23 cellular contexts compared by ENCODE assay signal in the genomic region with DNA sequence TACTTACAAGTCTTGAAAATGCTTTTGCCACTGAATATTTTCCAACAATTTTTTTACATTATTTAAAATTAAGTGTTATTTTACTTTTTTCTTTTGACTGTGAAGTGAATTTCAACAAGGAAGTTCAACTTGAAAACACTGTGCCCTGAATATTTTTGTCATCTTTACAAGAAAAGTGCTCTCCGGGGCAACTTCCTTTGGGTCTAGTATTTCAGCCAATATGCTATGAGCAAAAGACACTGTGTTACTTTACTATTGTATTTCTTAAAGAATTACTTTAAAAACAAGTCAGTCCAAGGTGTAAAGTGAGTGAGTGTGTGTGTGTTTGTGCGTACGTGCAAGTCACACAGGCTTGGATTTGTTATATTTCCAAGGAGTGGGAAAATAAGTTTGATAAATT. TPM values are rescaled to one million over a fixed set of nuclear protein-coding genes. Genes with fewer than 3 reads are reported as not detected.
A peak's percentile ranks its signal among the peaks of the same experiment; 100 is the strongest.
DNase-seq lines count a peak whose midpoint lies in the region; ATAC-seq, FAIRE-seq and TF ChIP-seq lines count a peak whose summit lies in the region.
"Had no signal": no experiment of that assay in that cellular context is flagged by ENCODE, and none has a peak within 500 bp of the region (broad histone marks: within the 10 kb centered on the region; RNA-seq: fewer than 3 reads in every experiment).

No MANE protein-coding gene starts in this region.

- H3K27me3 Mint-ChIP-seq in CD8-positive, alpha-beta T cell (ENCODE audit: low read depth): no peaks in the 10 kb centered on the region
- H3K27me3 Mint-ChIP-seq in activated CD8-positive, alpha-beta T cell treated with anti-CD3 and anti-CD28 coated beads for 36 hours: no peaks in the 10 kb centered on the region
- H3K27me3 Mint-ChIP-seq: activated CD4-positive, alpha-beta memory T cell treated with anti-CD3 and anti-CD28 coated beads for 36 hours; activated naive CD8-positive, alpha-beta T cell treated with anti-CD3 and anti-CD28 coated beads for 36 hours had no signal

- no peaks in the 10 kb centered on the region for H3K27me3 ChIP-seq in CD8-positive, alpha-beta T cell (ENCODE audit: insufficient read depth, low read length)
- no peaks in the 10 kb centered on the region for H3K27me3 ChIP-seq in right cardiac atrium (ENCODE audit: control insufficient read depth, insufficient read depth)
- no peaks in the 10 kb centered on the region for H3K27me3 ChIP-seq in psoas muscle (ENCODE audit: insufficient read depth in 3 of 3, low read length in 2 of 3)

- H3K27ac ChIP-seq in CD8-positive, alpha-beta T cell (ENCODE audit: low read depth, low read length): no peak overlapping the region
- peak overlapping the region; percentile 30 for H3K27ac ChIP-seq in right cardiac atrium (ENCODE audit: low read length)
- H3K27ac ChIP-seq in psoas muscle: peak overlapping the region; percentile 39
- H3K27ac ChIP-seq: RWPE1 had no signal

- peak overlapping the region; percentile 64 for H3K27ac Mint-ChIP-seq in CD8-positive, alpha-beta T cell
- peak overlapping the region; percentile 81 for H3K27ac Mint-ChIP-seq in activated CD8-positive, alpha-beta T cell treated with anti-CD3 and anti-CD28 coated beads for 36 hours
- H3K27ac Mint-ChIP-seq: activated CD4-positive, alpha-beta memory T cell treated with anti-CD3 and anti-CD28 coated beads for 36 hours; activated naive CD8-positive, alpha-beta T cell treated with anti-CD3 and anti-CD28 coated beads for 36 hours; activated T-cell treated with anti-CD3 and anti-CD28 coated beads, Interleukin-2, amount 50 U/mL, for 72 hours; effector memory CD8-positive, alpha-beta T cell; naive B cell had no signal

- TF ChIP-seq CTCF in CD8-positive, alpha-beta T cell (IDR thresholded peaks at IDR 0.05): no peak
- no peak for TF ChIP-seq CTCF in activated CD8-positive, alpha-beta T cell treated with anti-CD3 and anti-CD28 coated beads for 36 hours (IDR thresholded peaks at IDR 0.05)
- no peak for TF ChIP-seq CTCF in psoas muscle (IDR thresholded peaks at IDR 0.05)

- CTCF ChIA-PET in CD8-positive, alpha-beta T cell (lab: Charles Lee): no interaction called here
- CTCF ChIA-PET in activated CD8-positive, alpha-beta T cell treated with anti-CD3 and anti-CD28 coated beads for 36 hours (lab: Charles Lee): no interaction called here

- WGBS in right cardiac atrium: 40% methylated on average over 3 of the region's 3 CpGs
- WGBS in psoas muscle, 3 donors: 32 to 66% (median 38%) methylated on average over 3 of the region's 3 CpGs

- H3K36me3 Mint-ChIP-seq in CD8-positive, alpha-beta T cell: no peaks in the 10 kb centered on the region
- H3K36me3 Mint-ChIP-seq in activated CD8-positive, alpha-beta T cell treated with anti-CD3 and anti-CD28 coated beads for 36 hours (ENCODE audit: low read depth): peaks cover 9% of the 10 kb centered on the region
- H3K36me3 Mint-ChIP-seq: activated CD4-positive, alpha-beta memory T cell treated with anti-CD3 and anti-CD28 coated beads for 36 hours had no signal

- POLR2A ChIA-PET in CD8-positive, alpha-beta T cell (lab: Charles Lee): no interaction called here
- POLR2A ChIA-PET in activated CD8-positive, alpha-beta T cell treated with anti-CD3 and anti-CD28 coated beads for 36 hours (lab: Charles Lee): no interaction called here

- intact Hi-C loops in CD8-positive, alpha-beta T cell (cut with DNase I, micrococcal nuclease): loop anchor here in 1 of 2 experiments (1.0 kb wide), 1 partner anchor 7 kb away; the partner anchor contains the start of gene USP53
- intact Hi-C loops in activated CD8-positive, alpha-beta T cell treated with anti-CD3 and anti-CD28 coated beads for 36 hours (cut with micrococcal nuclease): no loop called here
- intact Hi-C loops in right cardiac atrium (cut with DNase I): no loop called here
- intact Hi-C loops in psoas muscle (cut with DNase I): loop anchor here in 1 of 2 donors (10.0 kb wide), 1 partner anchor 60 kb away; no protein-coding TSS in a partner anchor
- intact Hi-C loops in sciatic nerve (cut with DNase I): no loop called here

- no peaks in the 10 kb centered on the region for H3K9me3 Mint-ChIP-seq in CD8-positive, alpha-beta T cell
- H3K9me3 Mint-ChIP-seq in activated CD8-positive, alpha-beta T cell treated with anti-CD3 and anti-CD28 coated beads for 36 hours: peaks cover 5% of the 10 kb centered on the region
- H3K9me3 Mint-ChIP-seq: effector memory CD8-positive, alpha-beta T cell had no signal

- H3K4me1 Mint-ChIP-seq in CD8-positive, alpha-beta T cell (ENCODE audit: low read depth): peaks cover 69% of the 10 kb centered on the region
- H3K4me1 Mint-ChIP-seq in activated CD8-positive, alpha-beta T cell treated with anti-CD3 and anti-CD28 coated beads for 36 hours (ENCODE audit: low read depth): peaks cover 43% of the 10 kb centered on the region

- no peak for TF ChIP-seq POLR2A in GM12891 (IDR thresholded peaks at IDR 0.05; ENCODE audit: low read depth, low read length)

- peak overlapping the region; percentile 40 for H3K4me3 Mint-ChIP-seq in CD8-positive, alpha-beta T cell
- H3K4me3 Mint-ChIP-seq in activated CD8-positive, alpha-beta T cell treated with anti-CD3 and anti-CD28 coated beads for 36 hours: peak overlapping the region; percentile 55
- H3K4me3 Mint-ChIP-seq: activated CD4-positive, alpha-beta memory T cell treated with anti-CD3 and anti-CD28 coated beads for 36 hours; activated naive CD8-positive, alpha-beta T cell treated with anti-CD3 and anti-CD28 coated beads for 36 hours; activated T-cell treated with anti-CD3 and anti-CD28 coated beads, Interleukin-2, amount 50 U/mL, for 72 hours; CD8-positive, alpha-beta memory T cell; effector memory CD8-positive, alpha-beta T cell had no signal

- no peak for FAIRE-seq in GM12891 (lab: Jason Lieb, UNC)
- FAIRE-seq: urothelium cell line had no signal

- no peak for ATAC-seq in CD8-positive, alpha-beta T cell
- no peak for ATAC-seq in activated CD8-positive, alpha-beta T cell treated with anti-CD3 and anti-CD28 coated beads for 36 hours
- no peak for ATAC-seq in right cardiac atrium
- ATAC-seq in psoas muscle: peak in 2 of 4 donors; percentile 33 to 43
- ATAC-seq in sciatic nerve: no peak
- no peak for ATAC-seq in HG03159 (IDR thresholded peaks at IDR 0.05; ENCODE audit: unreplicated experiment)
- ATAC-seq: activated T-cell treated with anti-CD3 and anti-CD28 coated beads, Interleukin-2, amount 50 U/mL, for 72 hours; effector memory CD8-positive, alpha-beta T cell had no signal

- H3K9me3 ChIP-seq in CD8-positive, alpha-beta T cell (ENCODE audit: low read length): no peaks in the 10 kb centered on the region
- H3K9me3 ChIP-seq in right cardiac atrium (ENCODE audit: control insufficient read depth, low read length): no peaks in the 10 kb centered on the region
- H3K9me3 ChIP-seq in psoas muscle: no peaks in the 10 kb centered on the region

- no peak for DNase-seq in CD8-positive, alpha-beta T cell
- no peak for DNase-seq in activated CD8-positive, alpha-beta T cell treated with anti-CD3 and anti-CD28 coated beads for 36 hours
- DNase-seq in right cardiac atrium (no peak), psoas muscle (no peak), GM12891 (ENCODE audit: insufficient read length, low spot score) (no peak), sciatic nerve (ENCODE audit: low spot score) (no peak)
- DNase-seq in effector CD4-positive, alpha-beta T cell: no peak
- DNase-seq: activated CD4-positive, alpha-beta memory T cell treated with anti-CD3 and anti-CD28 coated beads for 36 hours; activated naive CD8-positive, alpha-beta T cell treated with anti-CD3 and anti-CD28 coated beads for 36 hours; activated T-cell treated with anti-CD3 and anti-CD28 coated beads, Interleukin-2, amount 50 U/mL, for 72 hours; CD8-positive, alpha-beta memory T cell; effector memory CD8-positive, alpha-beta T cell; EL; MM.1S; naive B cell; NCI-H1694 treated with DMSO at 0.1 percent for 48 hours; NCI-H226; NK-92 treated with Interleukin-12 subunit alpha and Interleukin-12 subunit beta, amount 100 ng/mL, for 24 hours; posterior cingulate gyrus; stimulated activated naive CD4-positive, alpha-beta T cell had no signal

- no peak overlapping the region for H3K4me3 ChIP-seq in CD8-positive, alpha-beta T cell (ENCODE audit: low read depth, low read length)
- H3K4me3 ChIP-seq in right cardiac atrium (ENCODE audit: low read length) (no peak overlapping the region), psoas muscle (peak overlapping the region; percentile 27)

- H3K36me3 ChIP-seq in CD8-positive, alpha-beta T cell (ENCODE audit: insufficient read depth, low read length): no peaks in the 10 kb centered on the region
- no peaks in the 10 kb centered on the region for H3K36me3 ChIP-seq in psoas muscle (ENCODE audit: insufficient read depth in 1 of 2, low read depth in 1 of 2)

- H3K4me1 ChIP-seq in CD8-positive, alpha-beta T cell (ENCODE audit: insufficient read depth, low read length): no peaks in the 10 kb centered on the region
- H3K4me1 ChIP-seq in right cardiac atrium (ENCODE audit: control insufficient read depth, insufficient read depth, low read length) (peaks cover 2% of the 10 kb centered on the region), psoas muscle (peaks cover 8% of the 10 kb centered on the region)

TF ChIP-seq in GM12891, 5 proteins besides CTCF, POLR2A, EP300 and RAD21:
- no peak for TF ChIP-seq TAF1 (IDR thresholded peaks at IDR 0.05; ENCODE audit: low read depth, low read length)
- TF ChIP-seq PAX5 (IDR thresholded peaks at IDR 0.05; ENCODE audit: insufficient read depth, low read length, severe bottlenecking): no peak
- no peak for TF ChIP-seq POLR2AphosphoS5 (IDR thresholded peaks at IDR 0.05; ENCODE audit: low read depth, low read length)
- TF ChIP-seq POU2F2 (IDR thresholded peaks at IDR 0.05; ENCODE audit: low read depth, low read length): no peak
- no peak for TF ChIP-seq SPI1 (IDR thresholded peaks at IDR 0.05; ENCODE audit: low read depth, low read length)

RNA-seq across cellular contexts. Expression of gene USP53, which starts 7.6 kb away (rescaled TPM):
- total RNA-seq in CD8-positive, alpha-beta T cell: 10 to 100 TPM; 24.7 to 27.8 TPM
- 10 to 100 TPM; 14.4 to 15.8 TPM for total RNA-seq in activated CD8-positive, alpha-beta T cell treated with anti-CD3 and anti-CD28 coated beads for 36 hours
- 10 to 100 TPM; 47.7 to 62.4 (median 50.9) TPM for total RNA-seq in right cardiac atrium
- 26.5 TPM for polyA plus RNA-seq in right cardiac atrium
- total RNA-seq in psoas muscle: 10 to 100 TPM; 43.8 to 89.5 (median 57.3) TPM
- 10 to 100 TPM in 2 of 3 donors, 1 to 10 TPM in 1; 6.0 to 54.5 (median 18.5) TPM for polyA plus RNA-seq in psoas muscle
- 0.85 TPM for polyA plus RNA-seq in GM12891 (2012; ENCODE audit: low read depth, missing spikeins)
- 183 TPM for total RNA-seq in sciatic nerve
